ENCODE assay signal across 8 cellular contexts in the genomic region with DNA sequence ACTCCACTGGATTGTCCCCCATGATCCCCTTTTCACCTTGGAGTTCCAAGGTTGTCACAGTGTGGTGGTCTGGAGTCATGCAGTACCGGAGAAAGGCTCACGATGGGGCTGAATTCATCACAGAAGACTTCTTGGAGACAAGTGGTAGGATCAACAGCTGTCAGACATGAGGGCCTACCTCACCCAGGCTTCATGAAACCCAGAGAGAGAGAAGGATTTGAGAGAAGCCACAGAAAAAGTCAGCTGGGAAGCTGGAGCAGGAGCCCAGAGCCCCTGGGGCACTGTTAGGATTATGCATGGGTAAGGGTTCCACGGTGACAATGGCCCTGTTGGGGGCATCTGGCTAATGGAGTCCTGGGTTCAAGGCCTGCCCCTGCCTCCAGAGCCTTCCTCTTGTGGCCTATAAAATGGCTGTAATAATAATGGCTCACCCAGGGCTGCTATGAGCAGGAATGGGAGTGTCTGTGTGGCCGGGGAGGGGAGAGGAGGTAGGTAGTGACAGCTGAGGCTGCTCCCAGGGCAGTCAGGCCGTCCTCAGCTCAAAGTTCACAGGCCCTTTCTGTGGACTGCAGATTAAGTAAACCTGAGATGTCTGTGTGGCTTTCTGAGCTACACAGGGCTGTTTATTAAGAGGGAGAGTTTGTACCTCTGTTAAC. TPM values are rescaled to one million over a fixed set of nuclear protein-coding genes. Genes with fewer than 3 reads are reported as not detected.
DNase-seq lines count a peak whose midpoint lies in the region; ATAC-seq and TF ChIP-seq lines count a peak whose summit lies in the region.

No MANE protein-coding gene starts in this region.

- peaks cover 5% of the 10 kb centered on the region for H3K4me1 Mint-ChIP-seq in progenitor cell of endocrine pancreas (ENCODE audit: low read depth)

- H3K27me3 Mint-ChIP-seq in progenitor cell of endocrine pancreas = peaks cover 19% of the 10 kb centered on the region

- H3K4me3 ChIP-seq in fibroblast of pulmonary artery (replicated peaks; ENCODE audit: low read depth, low read length) = peak overlapping the region; percentile 69

- peak overlapping the region; percentile 70 for H3K4me3 Mint-ChIP-seq in progenitor cell of endocrine pancreas (ENCODE audit: low read depth)

- TF ChIP-seq CTCF in fibroblast of pulmonary artery (IDR thresholded peaks at IDR 0.05; ENCODE audit: low read length, missing control alignments) (peak; percentile 27), progenitor cell of endocrine pancreas (IDR thresholded peaks at IDR 0.05; ENCODE audit: unreplicated experiment) (no peak)

- DNase-seq in activated gamma-delta T cell treated with Interleukin-2 at 50 U/mL for 16 hours = peak; percentile 42
- DNase-seq in activated gamma-delta T cell (lab: John Stamatoyannopoulos, UW) = no peak
- DNase-seq in NOMO-1 (lab: John Stamatoyannopoulos, UW; ENCODE audit: unreplicated experiment in 2 of 2) = peak; percentile 47 to 78
- peak; percentile 19 for DNase-seq in activated T-cell treated with anti-CD3 and anti-CD28 coated beads for 4 hours
- peak; percentile 42 for DNase-seq in fibroblast of pulmonary artery (ENCODE audit: low read depth)
- no peak for DNase-seq in progenitor cell of endocrine pancreas (ENCODE audit: low spot score, unreplicated experiment)
- no peak for DNase-seq in NCI-H226

- ATAC-seq in HG02885 (IDR thresholded peaks at IDR 0.05; ENCODE audit: poor library complexity, unreplicated experiment) = peak; percentile 37

- no peak overlapping the region for H3K27ac Mint-ChIP-seq in progenitor cell of endocrine pancreas

- H3K9me3 Mint-ChIP-seq in progenitor cell of endocrine pancreas (ENCODE audit: low read depth) = no peaks in the 10 kb centered on the region

- H3K36me3 Mint-ChIP-seq in progenitor cell of endocrine pancreas (ENCODE audit: insufficient read depth) = no peaks in the 10 kb centered on the region

RNA-seq across cellular contexts. Expression of a gene that starts 0.9 kb away (rescaled TPM):
- total RNA-seq in progenitor cell of endocrine pancreas = 2.9 and 3.1 TPM in 2 replicates

Comparison
In these comparisons a context has a peak if more than half of its experiments do, and no peak if none do; other contexts are left out.
1. DNase-seq: peak in activated gamma-delta T cell treated with Interleukin-2 at 50 U/mL for 16 hours (single experiment), NOMO-1 (2 of 2), activated T-cell treated with anti-CD3 and anti-CD28 coated beads for 4 hours (single experiment) and fibroblast of pulmonary artery (single experiment); none in activated gamma-delta T cell (single experiment), progenitor cell of endocrine pancreas (single experiment) and NCI-H226 (single experiment).